ENCODE assay signal across 8 cellular contexts in the genomic region with DNA sequence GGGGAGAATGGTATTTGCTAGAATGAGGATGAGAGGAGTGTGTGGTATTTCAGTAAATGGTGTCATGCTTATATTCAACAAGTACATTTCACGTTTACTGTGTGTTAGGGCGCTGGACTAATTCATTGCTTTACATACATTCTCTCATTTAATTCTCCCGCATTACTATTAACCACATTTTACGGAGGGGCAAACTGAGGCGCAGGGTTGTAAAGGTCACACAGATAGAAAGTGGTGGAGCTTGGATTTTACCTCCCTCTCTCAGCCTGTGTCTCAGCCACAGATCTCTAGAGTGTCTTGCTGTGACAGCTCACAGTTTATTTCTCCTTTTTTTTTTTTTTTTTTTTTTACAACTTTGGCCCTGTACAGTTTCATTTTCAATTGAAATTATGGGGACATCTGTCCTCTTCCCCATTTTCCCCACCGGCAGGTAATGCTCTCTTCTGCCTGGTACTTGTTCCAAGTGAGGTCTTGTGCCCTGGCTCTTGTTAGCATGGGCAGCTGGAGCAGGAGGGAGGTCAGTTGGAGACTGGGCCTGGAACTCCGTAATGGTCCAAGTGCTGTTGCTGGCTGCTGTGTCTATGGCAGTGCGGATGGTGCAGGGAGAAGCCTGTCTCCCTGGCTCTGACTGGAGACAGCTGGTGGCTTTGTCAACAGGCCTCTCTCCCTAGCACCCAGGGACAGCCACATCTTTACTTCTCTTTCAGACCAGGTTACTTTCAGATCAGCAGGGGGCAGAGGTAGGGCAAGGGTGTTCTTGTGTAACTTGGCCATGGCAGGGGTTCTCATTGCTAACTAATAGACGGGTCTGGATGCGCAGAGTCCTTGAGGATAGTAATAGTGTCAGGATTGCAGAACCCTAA. TPM values are rescaled to one million over a fixed set of nuclear protein-coding genes. Genes with fewer than 3 reads are reported as not detected.
DNase-seq lines count a peak whose midpoint lies in the region; ATAC-seq and TF ChIP-seq lines count a peak whose summit lies in the region.

No MANE protein-coding gene starts in this region.

- H3K9ac ChIP-seq in SK-N-SH, result peak overlapping the region; percentile 99
- peak overlapping the region; percentile 70 to 96 for H3K9ac ChIP-seq in mucosa of rectum (ENCODE audit: low read depth in 1 of 2, low read length in 2 of 2)

- no peak for ATAC-seq in GM21360 (IDR thresholded peaks at IDR 0.05; ENCODE audit: unreplicated experiment)

- H3K79me2 ChIP-seq in SK-N-SH (ENCODE audit: insufficient read depth), result peaks cover 77% of the 10 kb centered on the region

- TF ChIP-seq CTCF in SK-N-SH (IDR thresholded peaks at IDR 0.05), result peak; percentile 40

- 0 out of 2 replicates have a peak overlapping the region, but pooled peaks have one; percentile 56 for H2AFZ ChIP-seq in SK-N-SH (ENCODE audit: low read depth)

- POLR2A ChIA-PET in SK-N-SH (lab: Yijun Ruan, JAX), result interaction anchor here (0.9 to 3.2 kb wide), 2 partner anchors 12 to 38 kb away, joined by 3 to 16 read pairs; partner anchors contain the start of gene RPS14

- H3K4me2 ChIP-seq in SK-N-SH, result peak overlapping the region; percentile 89

- TF ChIP-seq RAD21 in SK-N-SH (IDR thresholded peaks at IDR 0.05; ENCODE audit: low read length), result peak; percentile 37; the same call in 1 of the 2 replicates

- H3F3A ChIP-seq in SK-N-SH (replicated peaks; ENCODE audit: insufficient read depth), result peaks cover 46% of the 10 kb centered on the region

- peak; percentile 48 for DNase-seq in COLO668 (lab: John Stamatoyannopoulos, UW; ENCODE audit: unreplicated experiment)
- DNase-seq in HAP-1 (ENCODE audit: low spot score in 2 of 2), result peak in 1 of 2 experiments; percentile 27
- DNase-seq in SK-N-SH, result peak; percentile 42
- no peak for DNase-seq in epithelial cell of prostate (ENCODE audit: low read depth, low spot score)
- no peak for DNase-seq in stimulated activated CD4-positive, alpha-beta T cell treated with anti-CD3 and anti-CD28 coated beads, Interleukin-4, amount 100 ng/mL, for 1 hour
- no peak for DNase-seq in NCI-H1105 treated with DMSO at 0.1 percent for 48 hours (lab: John Stamatoyannopoulos, UW)

- no peak for TF ChIP-seq EP300 in SK-N-SH (IDR thresholded peaks at IDR 0.05; ENCODE audit: borderline replicate concordance in 1 of 2, low read depth in 1 of 2, low read length in 1 of 2)

- WGBS in SK-N-SH (ENCODE audit: low lambda C conversion rate), result 71% methylated on average over 10 of the region's 10 CpGs

- in situ Hi-C loops in HAP-1 (cut with MboI; ENCODE audit: low sequenced_read_pairs), result no loop called here

- no peaks in the 10 kb centered on the region for H3K9me2 ChIP-seq in SK-N-SH

- no peaks in the 10 kb centered on the region for H3K9me3 ChIP-seq in HAP-1
- no peaks in the 10 kb centered on the region for H3K9me3 ChIP-seq in SK-N-SH
- no peaks in the 10 kb centered on the region for H3K9me3 ChIP-seq in mucosa of rectum (ENCODE audit: control insufficient read depth in 2 of 2, low read length in 2 of 2)

- H3K4me3 ChIP-seq in HAP-1 (peak overlapping the region; percentile 81), SK-N-SH (ENCODE audit: low read depth in 2 of 2, low read length in 1 of 2) (peak overlapping the region; percentile 86 to 89), mucosa of rectum (ENCODE audit: low read length in 2 of 2) (peak overlapping the region; percentile 74 to 76)

- H3K27ac ChIP-seq in SK-N-SH (ENCODE audit: low read depth in 2 of 2, low read length in 1 of 2) (peak overlapping the region; percentile 70 to 92), epithelial cell of prostate (peak overlapping the region; percentile 97), mucosa of rectum (ENCODE audit: low read depth in 2 of 2, low read length in 2 of 2) (peak overlapping the region; percentile 85 to 88)

- peaks cover 50% of the 10 kb centered on the region for H4K20me1 ChIP-seq in SK-N-SH (ENCODE audit: insufficient read depth)

- H3K27me3 ChIP-seq in HAP-1 (ENCODE audit: low read depth) (no peaks in the 10 kb centered on the region), SK-N-SH (ENCODE audit: insufficient read depth) (no peaks in the 10 kb centered on the region), mucosa of rectum (ENCODE audit: control insufficient read depth in 2 of 2, insufficient read depth in 2 of 2, low read length in 2 of 2) (no peaks in the 10 kb centered on the region)

- H3K4me1 ChIP-seq in HAP-1 (peaks cover 4% of the 10 kb centered on the region; the same call in 1 of the 2 replicates), SK-N-SH (ENCODE audit: control insufficient read depth in 1 of 2, insufficient read depth in 2 of 2, low read depth in 1 of 2, low read length in 1 of 2) (peaks cover 46 to 61% of the 10 kb centered on the region in 2 experiments), mucosa of rectum (ENCODE audit: control insufficient read depth in 2 of 2, insufficient read depth in 2 of 2, low read length in 2 of 2) (peaks cover 41 to 46% of the 10 kb centered on the region in 2 donors)

- no peaks in the 10 kb centered on the region; the same call in 1 of the 2 replicates for H3K36me3 ChIP-seq in HAP-1 (replicated peaks)
- H3K36me3 ChIP-seq in SK-N-SH (replicated peaks in 1 of 2; ENCODE audit: control insufficient read depth in 1 of 2, insufficient read depth in 2 of 2, low read length in 1 of 2), result peaks cover 0 to 4% of the 10 kb centered on the region in 2 experiments
- peaks cover 0 to 4% of the 10 kb centered on the region in 2 donors for H3K36me3 ChIP-seq in mucosa of rectum (ENCODE audit: control insufficient read depth in 2 of 2, insufficient read depth in 2 of 2, low read length in 2 of 2)

- CTCF ChIA-PET in SK-N-SH (lab: Yijun Ruan, JAX), result interaction anchor here (0.8 to 2.8 kb wide), 9 partner anchors 9 to 39 kb away, joined by 3 to 10 read pairs (median 4); no protein-coding TSS in a partner anchor

TF ChIP-seq in SK-N-SH, 30 proteins besides CTCF, POLR2A, EP300 and RAD21:
- TF ChIP-seq SMC3 (IDR thresholded peaks at IDR 0.05; ENCODE audit: low read depth, low read length) (peak; percentile 28; the same call in 1 of the 2 replicates), CHD2 (IDR thresholded peaks at IDR 0.05; ENCODE audit: low read length, partially characterized antibody) (no peak), NRF1 (IDR thresholded peaks at IDR 0.05; ENCODE audit: low read depth, low read length) (no peak)

RNA-seq across cellular contexts. Expression of gene NDST1, which starts 20.5 kb away (rescaled TPM):
- polyA plus RNA-seq in SK-N-SH (2012; rRNA removed), result 29.2 and 33.8 TPM in 2 replicates
- 13.8 and 22.5 TPM in 2 replicates for polyA plus RNA-seq in SK-N-SH (2012; cell fraction: cytosol; rRNA removed)
- polyA plus RNA-seq in SK-N-SH (2012; cell fraction: nucleus; rRNA removed), result 32.7 and 39.0 TPM in 2 replicates

RNA-seq across cellular contexts. Expression of gene RPS14, which starts 37.9 kb away (rescaled TPM):
- polyA plus RNA-seq in SK-N-SH (2012; rRNA removed), result 10,227 and 11,441 TPM in 2 replicates
- polyA plus RNA-seq in SK-N-SH (2012; cell fraction: cytosol; rRNA removed), result 12,920 and 13,251 TPM in 2 replicates
- 1,878 and 2,730 TPM in 2 replicates for polyA plus RNA-seq in SK-N-SH (2012; cell fraction: nucleus; rRNA removed)

Comparison
In these comparisons a context has a peak if more than half of its experiments do, and no peak if none do; other contexts are left out.
1. DNase-seq: peak in COLO668 (single experiment) and SK-N-SH (single experiment); none in epithelial cell of prostate (single experiment), stimulated activated CD4-positive, alpha-beta T cell treated with anti-CD3 and anti-CD28 coated beads, Interleukin-4, amount 100 ng/mL, for 1 hour (single experiment) and NCI-H1105 treated with DMSO at 0.1 percent for 48 hours (single experiment).
2. Peak in every context shown above with its lines, with median percentiles within 50 percentile points of each other: H3K4me3 ChIP-seq and H3K27ac ChIP-seq.